ENCODE assay signal across 26 cellular contexts in genomic region chr13:70405266-70405665, GRCh38.
"Had no signal": no experiment of that assay in that cellular context is flagged by ENCODE, and none has a peak within 500 bp of the region (broad histone marks: within the 10 kb centered on the region; RNA-seq: fewer than 3 reads in every experiment).

No MANE protein-coding gene starts in this region.

- H3K4me1 ChIP-seq: esophagus squamous epithelium, gastrocnemius medialis, heart right ventricle, lower lobe of right lung had no signal

- FAIRE-seq: colon, endothelial cell of umbilical vein, islet of Langerhans, keratinocyte had no signal

- H3K4me3 ChIP-seq: coronary artery, dorsolateral prefrontal cortex, esophagus squamous epithelium, gastrocnemius medialis, heart right ventricle, lower lobe of right lung, mucosa of descending colon had no signal

- H3K27ac ChIP-seq: coronary artery, dorsolateral prefrontal cortex, epithelial cell of prostate, esophagus squamous epithelium, gastrocnemius medialis, heart right ventricle, lower lobe of right lung had no signal

- H3K36me3 ChIP-seq: esophagus squamous epithelium, gastrocnemius medialis, heart right ventricle, lower lobe of right lung had no signal

- ATAC-seq: esophagus mucosa, gastrocnemius medialis, heart right ventricle, left cardiac atrium, left ventricle myocardium superior, mucosa of descending colon had no signal

- H3K27me3 ChIP-seq: dorsolateral prefrontal cortex, esophagus squamous epithelium, gastrocnemius medialis, heart right ventricle had no signal

- H3K9me3 ChIP-seq: esophagus squamous epithelium, gastrocnemius medialis, heart right ventricle, lower lobe of right lung, mucosa of descending colon had no signal

- DNase-seq: dermis blood vessel endothelial cell; dorsolateral prefrontal cortex; effector CD4-positive, alpha-beta T cell; effector memory CD4-positive, alpha-beta T cell; erythroblast; esophagus squamous epithelium; foreskin fibroblast; foreskin melanocyte; gastrocnemius medialis; glutamatergic neuron; head of caudate nucleus; heart right ventricle; hippocampal formation; left cardiac atrium; left ventricle myocardium superior; lower lobe of right lung; mesenchymal stem cell; mucosa of descending colon; naive B cell had no signal
